In genomic region chr3:4846529-4846928, GRCh38 we compare ENCODE assay signal across 1 cellular context.
A peak's percentile ranks its signal among the peaks of the same experiment; 100 is the strongest.
TF ChIP-seq lines count a peak whose summit lies in the region.

No MANE protein-coding gene starts in this region.

TF ChIP-seq in K562, 482 proteins besides CTCF, POLR2A, EP300 and RAD21:
- no peak for TF ChIP-seq MCM3 (IDR thresholded peaks at IDR 0.05)
- TF ChIP-seq CEBPB (tag; IDR thresholded peaks at IDR 0.05) = peak; percentile 62
- no peak for TF ChIP-seq ZC3H11A (IDR thresholded peaks at IDR 0.05; ENCODE audit: low read depth, low read length)
- TF ChIP-seq TFAM (CRISPR knock-in tag; conservative IDR thresholded peaks at IDR 0.05) = no peak
- TF ChIP-seq SAFB2 (IDR thresholded peaks at IDR 0.05; ENCODE audit: borderline replicate concordance, low read depth, low read length, severe bottlenecking) = no peak
- TF ChIP-seq PHB (CRISPR knock-in tag; IDR thresholded peaks at IDR 0.05) = no peak
- no peak for TF ChIP-seq CEBPG (CRISPR knock-in tag; IDR thresholded peaks at IDR 0.05)
- TF ChIP-seq CEBPG (tag; conservative IDR thresholded peaks at IDR 0.05 in 1 of 2, IDR thresholded peaks at IDR 0.05 in 1 of 2) = peak; percentile 34 to 48; a peak in 1 of 4 replicates
- no peak for TF ChIP-seq ZC3H8 (IDR thresholded peaks at IDR 0.05)
TF ChIP-seq in K562: peak in this region for 2.
